Comparison of ENCODE assay signal across 8 cellular contexts in genomic region chr10:122374246-122374858, GRCh38. TPM values are rescaled to one million over a fixed set of nuclear protein-coding genes. Genes with fewer than 3 reads are reported as not detected.
A peak's percentile ranks its signal among the peaks of the same experiment; 100 is the strongest.
DNase-seq lines count a peak whose midpoint lies in the region; ATAC-seq and TF ChIP-seq lines count a peak whose summit lies in the region.

TSS of gene PLEKHA1 (plus strand) at chr10:122374708. CDS start at chr10:122393201, 18,493 bp downstream.

- no peaks in the 10 kb centered on the region for H3K9me2 ChIP-seq in OCI-LY7 (ENCODE audit: insufficient read depth, low read length)

- H3K4me1 ChIP-seq in OCI-LY7 (ENCODE audit: insufficient read depth, low read length, poor library complexity, severe bottlenecking) (peaks cover 13% of the 10 kb centered on the region), mononuclear cell (ENCODE audit: insufficient read depth, low read length) (peaks cover 16% of the 10 kb centered on the region)

- DNase-seq in COLO668 (lab: John Stamatoyannopoulos, UW; ENCODE audit: unreplicated experiment) (peak; percentile 96), HUDEP-2 (lab: John Stamatoyannopoulos, UW; ENCODE audit: unreplicated experiment in 76 of 76) (peak in 74 of 76 experiments; percentile 9 to 89 (median 69)), OCI-LY7 (ENCODE audit: low spot score) (peak; percentile 94), epithelial cell of proximal tubule (ENCODE audit: low read depth) (no peak)
- peak; percentile 94 for DNase-seq in activated T-cell treated with anti-CD3 and anti-CD28 coated beads, Interleukin-2, amount 50 U/mL, for 24 hours
- DNase-seq in stimulated activated CD8-positive, alpha-beta memory T cell treated with anti-CD3 and anti-CD28 coated beads, Interleukin-2, amount 100 ng/mL, for 1 hour (ENCODE audit: low read depth in 2 of 2) = peak; percentile 86 to 88

- peaks cover 29% of the 10 kb centered on the region for H3K27me3 Mint-ChIP-seq in activated T-cell treated with anti-CD3 and anti-CD28 coated beads, Interleukin-2, amount 50 U/mL, for 24 hours

- peaks cover 41% of the 10 kb centered on the region for H3K4me1 Mint-ChIP-seq in activated T-cell treated with anti-CD3 and anti-CD28 coated beads, Interleukin-2, amount 50 U/mL, for 24 hours (ENCODE audit: low read depth)

- H3K9me3 Mint-ChIP-seq in activated T-cell treated with anti-CD3 and anti-CD28 coated beads, Interleukin-2, amount 50 U/mL, for 24 hours = no peaks in the 10 kb centered on the region

- H3K9me3 ChIP-seq in OCI-LY7 (ENCODE audit: low read length) (no peaks in the 10 kb centered on the region), mononuclear cell (ENCODE audit: low read depth, low read length) (no peaks in the 10 kb centered on the region)

- peaks cover 7% of the 10 kb centered on the region for H3K36me3 Mint-ChIP-seq in activated T-cell treated with anti-CD3 and anti-CD28 coated beads, Interleukin-2, amount 50 U/mL, for 24 hours (ENCODE audit: low read depth)

- peak; percentile 92 for ATAC-seq in GM21423 (IDR thresholded peaks at IDR 0.05; ENCODE audit: unreplicated experiment)

- H3K27me3 ChIP-seq in mononuclear cell (ENCODE audit: insufficient read depth, low read length) = peaks cover 36% of the 10 kb centered on the region

- no peaks in the 10 kb centered on the region for H3K36me3 ChIP-seq in OCI-LY7 (ENCODE audit: insufficient read depth, low read length)

- peak within 1 kb of the TSS; percentile 79 for H3K4me3 ChIP-seq in OCI-LY7 (ENCODE audit: low read depth, low read length, poor library complexity, severe bottlenecking)
- H3K4me3 ChIP-seq in epithelial cell of proximal tubule (ENCODE audit: low read depth, low read length) = peak within 1 kb of the TSS; percentile 85
- H3K4me3 ChIP-seq in mononuclear cell (ENCODE audit: low read length) = peak within 1 kb of the TSS; percentile 70

- H3K4me3 Mint-ChIP-seq in activated T-cell treated with anti-CD3 and anti-CD28 coated beads, Interleukin-2, amount 50 U/mL, for 24 hours = peak within 1 kb of the TSS; percentile 90

- CTCF ChIA-PET in OCI-LY7 (lab: Charles Lee; ENCODE audit: unreplicated experiment) = interaction anchor here (0.6 kb wide), 2 partner anchors 32 to 112 kb away, joined by 3 to 6 read pairs; no protein-coding TSS in a partner anchor

- TF ChIP-seq CTCF in OCI-LY7 (conservative IDR thresholded peaks at IDR 0.05; ENCODE audit: low read length) (no peak), epithelial cell of proximal tubule (conservative IDR thresholded peaks at IDR 0.05; ENCODE audit: low read depth, low read length) (no peak)

- peaks cover 3% of the 10 kb centered on the region; the same call in 1 of the 2 replicates for H3K79me2 ChIP-seq in OCI-LY7 (ENCODE audit: insufficient read depth, low read depth, low read length)

- H4K20me1 ChIP-seq in OCI-LY7 (ENCODE audit: insufficient read depth, low read length) = no peaks in the 10 kb centered on the region

- no TSS peak for BruUV-seq in OCI-LY7 (replicated peaks; lab: Mats Ljungman, UMichigan)

- H3K27ac Mint-ChIP-seq in activated T-cell treated with anti-CD3 and anti-CD28 coated beads, Interleukin-2, amount 50 U/mL, for 24 hours = peak within 1 kb of the TSS; percentile 97

- POLR2A ChIA-PET in OCI-LY7 (lab: Charles Lee) = interaction anchor here (0.7 to 1.1 kb wide), 5 partner anchors 13 to 71 kb away, joined by 3 to 4 read pairs (median 3); no protein-coding TSS in a partner anchor

- intact Hi-C loops in OCI-LY7 (cut with micrococcal nuclease; ENCODE audit: unreplicated experiment) = loop anchor here (2.0 to 10.0 kb wide), 4 partner anchors 26 to 780 kb away; partner anchors contain the start of gene BUB3

- H3K4me2 ChIP-seq in OCI-LY7 (ENCODE audit: low read length) = peak within 1 kb of the TSS; percentile 68

- H3K27ac ChIP-seq in OCI-LY7 (ENCODE audit: low read depth, low read length, poor library complexity, severe bottlenecking) = no peak within 1 kb of the TSS

- peak within 1 kb of the TSS; percentile 69 for H2AFZ ChIP-seq in OCI-LY7 (ENCODE audit: low read length)

RNA-seq across cellular contexts. Expression of gene PLEKHA1, which starts in this region (rescaled TPM):
- 4.2 and 7.3 TPM in 2 replicates for total RNA-seq in OCI-LY7 (2014; rRNA removed; shearing (Covaris generic))
- total RNA-seq in OCI-LY7 (2022) (5.5 and 5.6 TPM in 2 replicates), epithelial cell of proximal tubule (58.5 and 84.6 TPM in 2 replicates), mononuclear cell (45.4 TPM)
